10 cellular contexts compared by ENCODE assay signal in genomic region chr13:107210216-107211010, GRCh38.
DNase-seq lines count a peak whose midpoint lies in the region; ATAC-seq and TF ChIP-seq lines count a peak whose summit lies in the region.
"Had no signal": no experiment of that assay in that cellular context is flagged by ENCODE, and none has a peak within 500 bp of the region (broad histone marks: within the 10 kb centered on the region; RNA-seq: fewer than 3 reads in every experiment).

No MANE protein-coding gene starts in this region.

- no peaks in the 10 kb centered on the region for H3K9me3 Mint-ChIP-seq in type B pancreatic cell
- H3K9me3 Mint-ChIP-seq in naive thymus-derived CD4-positive, alpha-beta T cell: no peaks in the 10 kb centered on the region
- H3K9me3 Mint-ChIP-seq: activated naive CD8-positive, alpha-beta T cell treated with anti-CD3 and anti-CD28 coated beads, Interleukin-2, amount 50 U/mL, for 24 hours; naive B cell had no signal

- no peaks in the 10 kb centered on the region for H3K9me3 ChIP-seq in naive thymus-derived CD4-positive, alpha-beta T cell (ENCODE audit: control insufficient read depth in 2 of 3, low read length in 3 of 3)

- CTCF ChIA-PET in naive thymus-derived CD4-positive, alpha-beta T cell (lab: Charles Lee): no interaction called here

- peaks cover 15% of the 10 kb centered on the region for H3K4me1 Mint-ChIP-seq in type B pancreatic cell (ENCODE audit: unreplicated experiment)
- peaks cover 0 to 1% (median 0%) of the 10 kb centered on the region in 7 donors for H3K4me1 Mint-ChIP-seq in naive thymus-derived CD4-positive, alpha-beta T cell
- H3K4me1 Mint-ChIP-seq: activated naive CD8-positive, alpha-beta T cell treated with anti-CD3 and anti-CD28 coated beads, Interleukin-2, amount 50 U/mL, for 24 hours had no signal

- no peak overlapping the region for H3K27ac ChIP-seq in naive thymus-derived CD4-positive, alpha-beta T cell (ENCODE audit: low read depth, low read length)
- H3K27ac ChIP-seq: KMS-11 had no signal

- peak overlapping the region; percentile 0 for H3K27ac Mint-ChIP-seq in type B pancreatic cell
- H3K27ac Mint-ChIP-seq in naive thymus-derived CD4-positive, alpha-beta T cell: no peak overlapping the region
- H3K27ac Mint-ChIP-seq: activated naive CD8-positive, alpha-beta T cell treated with anti-CD3 and anti-CD28 coated beads, Interleukin-2, amount 50 U/mL, for 24 hours; naive B cell had no signal

- POLR2A ChIA-PET in naive thymus-derived CD4-positive, alpha-beta T cell (lab: Charles Lee): no interaction called here

- DNase-seq in NCI-H1092 treated with DMSO at 0.1 percent for 48 hours (lab: John Stamatoyannopoulos, UW) (peak; percentile 100), NCI-H748 treated with DMSO at 0.1 percent for 48 hours (lab: John Stamatoyannopoulos, UW) (peak; percentile 99), foreskin melanocyte (peak; percentile 53), type B pancreatic cell (ENCODE audit: extremely low spot score, unreplicated experiment) (no peak), DMS 273 treated with DMSO at 0.1 percent for 48 hours (lab: John Stamatoyannopoulos, UW) (no peak)
- no peak for DNase-seq in naive thymus-derived CD4-positive, alpha-beta T cell

- no peaks in the 10 kb centered on the region for H3K27me3 ChIP-seq in naive thymus-derived CD4-positive, alpha-beta T cell (ENCODE audit: control insufficient read depth in 2 of 2, insufficient read depth in 2 of 2, low read length in 2 of 2)

- no peak overlapping the region for H3K4me3 ChIP-seq in naive thymus-derived CD4-positive, alpha-beta T cell (ENCODE audit: low read length)

- TF ChIP-seq CTCF in type B pancreatic cell (conservative IDR thresholded peaks at IDR 0.05): no peak

- H3K4me1 ChIP-seq in naive thymus-derived CD4-positive, alpha-beta T cell (ENCODE audit: control insufficient read depth in 2 of 2, insufficient read depth in 2 of 2, low read length in 2 of 2): no peaks in the 10 kb centered on the region

- ATAC-seq in HG02678 (IDR thresholded peaks at IDR 0.05; ENCODE audit: unreplicated experiment): no peak
- no peak for ATAC-seq in naive thymus-derived CD4-positive, alpha-beta T cell

- intact Hi-C loops in naive thymus-derived CD4-positive, alpha-beta T cell (cut with micrococcal nuclease): loop anchor here (1.0 kb wide), 2 partner anchors 440 to 945 kb away; no protein-coding TSS in a partner anchor

- peaks cover 31% of the 10 kb centered on the region for H3K27me3 Mint-ChIP-seq in type B pancreatic cell
- H3K27me3 Mint-ChIP-seq in naive thymus-derived CD4-positive, alpha-beta T cell: peaks cover 0 to 12% (median 0%) of the 10 kb centered on the region in 5 donors

- H3K36me3 Mint-ChIP-seq in type B pancreatic cell: no peaks in the 10 kb centered on the region
- no peaks in the 10 kb centered on the region for H3K36me3 Mint-ChIP-seq in naive thymus-derived CD4-positive, alpha-beta T cell
- H3K36me3 Mint-ChIP-seq: naive B cell had no signal

- no peaks in the 10 kb centered on the region for H3K36me3 ChIP-seq in naive thymus-derived CD4-positive, alpha-beta T cell (ENCODE audit: control insufficient read depth in 2 of 3, insufficient read depth in 3 of 3, low read length in 3 of 3)

- peak overlapping the region; percentile 51 for H3K4me3 Mint-ChIP-seq in type B pancreatic cell
- H3K4me3 Mint-ChIP-seq in naive thymus-derived CD4-positive, alpha-beta T cell: no peak overlapping the region
- H3K4me3 Mint-ChIP-seq: activated naive CD8-positive, alpha-beta T cell treated with anti-CD3 and anti-CD28 coated beads, Interleukin-2, amount 50 U/mL, for 24 hours; naive B cell had no signal

Comparison
In these comparisons a context has a peak if more than half of its experiments do, and no peak if none do; other contexts are left out.
1. DNase-seq: peak in NCI-H1092 treated with DMSO at 0.1 percent for 48 hours (single experiment), NCI-H748 treated with DMSO at 0.1 percent for 48 hours (single experiment) and foreskin melanocyte (single experiment); none in type B pancreatic cell (single experiment), DMS 273 treated with DMSO at 0.1 percent for 48 hours (single experiment) and naive thymus-derived CD4-positive, alpha-beta T cell (0 of 9).